In genomic region chr6:157455731-157456523, GRCh38 we compare ENCODE assay signal across 1 cellular context.
TF ChIP-seq lines count a peak whose summit lies in the region.

No MANE protein-coding gene starts in this region.

TF ChIP-seq in GM23338, 12 proteins besides CTCF, POLR2A, EP300 and RAD21 (continued from another document):
- TF ChIP-seq EZH2 (IDR thresholded peaks at IDR 0.05; ENCODE audit: low read depth, unreplicated experiment) (no peak), POLR2AphosphoS5 (IDR thresholded peaks at IDR 0.05; ENCODE audit: low read depth) (no peak), STAT1 (IDR thresholded peaks at IDR 0.05; ENCODE audit: unreplicated experiment) (no peak), EZH2phosphoT487 (IDR thresholded peaks at IDR 0.05; ENCODE audit: unreplicated experiment) (no peak), REST (IDR thresholded peaks at IDR 0.05; ENCODE audit: unreplicated experiment) (no peak), JUNB (IDR thresholded peaks at IDR 0.05; ENCODE audit: unreplicated experiment) (no peak), ZNF331 (CRISPR knock-in tag; IDR thresholded peaks at IDR 0.05; ENCODE audit: low read depth) (no peak)
